ENCODE assay signal across 8 cellular contexts in genomic region chr1:40951943-40952743, GRCh38. TPM values are rescaled to one million over a fixed set of nuclear protein-coding genes. Genes with fewer than 3 reads are reported as not detected.
DNase-seq lines count a peak whose midpoint lies in the region; ATAC-seq and TF ChIP-seq lines count a peak whose summit lies in the region.

No MANE protein-coding gene starts in this region.

- TF ChIP-seq CTCF in BE2C (IDR thresholded peaks at IDR 0.05; ENCODE audit: low read depth, low read length): peak; percentile 77
- TF ChIP-seq CTCF in epithelial cell of esophagus (IDR thresholded peaks at IDR 0.05; ENCODE audit: insufficient read depth, low read depth, low read length, missing control alignments): peak; percentile 91

- no peak overlapping the region for H3K4me3 ChIP-seq in BE2C (ENCODE audit: low read depth, low read length)
- H3K4me3 ChIP-seq in HAP-1: no peak overlapping the region
- no peak overlapping the region for H3K4me3 ChIP-seq in epithelial cell of esophagus (ENCODE audit: low read length)

- no peaks in the 10 kb centered on the region for H3K36me3 ChIP-seq in BE2C
- no peaks in the 10 kb centered on the region for H3K36me3 ChIP-seq in HAP-1 (replicated peaks)

- POLR2A ChIA-PET in naive thymus-derived CD8-positive, alpha-beta T cell (lab: Charles Lee): interaction anchor here (1.3 kb wide), 1 partner anchor 90 kb away, joined by 3 read pairs; the partner anchor contains the start of gene CITED4

- H3K27me3 ChIP-seq in BE2C: no peaks in the 10 kb centered on the region
- no peaks in the 10 kb centered on the region for H3K27me3 ChIP-seq in HAP-1 (ENCODE audit: low read depth)

- H3K27me3 Mint-ChIP-seq in naive thymus-derived CD8-positive, alpha-beta T cell: peaks cover 5 to 37% (median 30%) of the 10 kb centered on the region in 5 donors
- peaks cover 34 to 46% of the 10 kb centered on the region in 2 donors for H3K27me3 Mint-ChIP-seq in stimulated activated naive B cell treated with anti-CD40 and anti-IgM and Interleukin-4, amounts not matched to agents 10 μg/mL and 1 μg/mL and 100 μg/mL, for 72 hours

- ATAC-seq in naive thymus-derived CD8-positive, alpha-beta T cell: peak; percentile 67 to 73
- peak; percentile 44 to 67 for ATAC-seq in stimulated activated naive B cell treated with anti-CD40 and anti-IgM and Interleukin-4, amounts not matched to agents 10 μg/mL and 1 μg/mL and 100 μg/mL, for 72 hours (replicated peaks)
- ATAC-seq in HG03565 (IDR thresholded peaks at IDR 0.05; ENCODE audit: unreplicated experiment): no peak

- H3K9me3 ChIP-seq in BE2C: no peaks in the 10 kb centered on the region
- no peaks in the 10 kb centered on the region for H3K9me3 ChIP-seq in HAP-1

- H3K4me3 Mint-ChIP-seq in naive thymus-derived CD8-positive, alpha-beta T cell: peak overlapping the region in 1 of 10 donors; percentile 10
- no peak overlapping the region for H3K4me3 Mint-ChIP-seq in stimulated activated naive B cell treated with anti-CD40 and anti-IgM and Interleukin-4, amounts not matched to agents 10 μg/mL and 1 μg/mL and 100 μg/mL, for 72 hours

- no peaks in the 10 kb centered on the region for H3K36me3 Mint-ChIP-seq in naive thymus-derived CD8-positive, alpha-beta T cell
- no peaks in the 10 kb centered on the region for H3K36me3 Mint-ChIP-seq in stimulated activated naive B cell treated with anti-CD40 and anti-IgM and Interleukin-4, amounts not matched to agents 10 μg/mL and 1 μg/mL and 100 μg/mL, for 72 hours

- peaks cover 2 to 17% (median 9%) of the 10 kb centered on the region in 4 donors for H3K4me1 Mint-ChIP-seq in naive thymus-derived CD8-positive, alpha-beta T cell
- peaks cover 9 to 31% of the 10 kb centered on the region in 2 donors for H3K4me1 Mint-ChIP-seq in stimulated activated naive B cell treated with anti-CD40 and anti-IgM and Interleukin-4, amounts not matched to agents 10 μg/mL and 1 μg/mL and 100 μg/mL, for 72 hours

- peak overlapping the region in 3 of 10 donors; percentile 46 to 57 (median 49) for H3K27ac Mint-ChIP-seq in naive thymus-derived CD8-positive, alpha-beta T cell
- H3K27ac Mint-ChIP-seq in stimulated activated naive B cell treated with anti-CD40 and anti-IgM and Interleukin-4, amounts not matched to agents 10 μg/mL and 1 μg/mL and 100 μg/mL, for 72 hours: no peak overlapping the region

- H3K4me1 ChIP-seq in BE2C (0 out of 2 replicates have a peak, but pooled peaks cover 2% of the 10 kb centered on the region), HAP-1 (no peaks in the 10 kb centered on the region)

- H3K9me3 Mint-ChIP-seq in naive thymus-derived CD8-positive, alpha-beta T cell: no peaks in the 10 kb centered on the region
- H3K9me3 Mint-ChIP-seq in stimulated activated naive B cell treated with anti-CD40 and anti-IgM and Interleukin-4, amounts not matched to agents 10 μg/mL and 1 μg/mL and 100 μg/mL, for 72 hours: no peaks in the 10 kb centered on the region

- peak; percentile 62 for DNase-seq in BE2C
- DNase-seq in HAP-1 (ENCODE audit: low spot score in 2 of 2): peak; percentile 67 to 86
- peak; percentile 81 for DNase-seq in NCI-H69 (lab: John Stamatoyannopoulos, UW)
- DNase-seq in activated CD8-positive, alpha-beta memory T cell treated with anti-CD3 and anti-CD28 coated beads for 48 hours (ENCODE audit: low read depth in 2 of 3, low spot score in 2 of 3): peak; percentile 23 to 45 (median 45)
- DNase-seq in epithelial cell of esophagus (ENCODE audit: low read depth): peak; percentile 66
- DNase-seq in naive thymus-derived CD8-positive, alpha-beta T cell: peak; percentile 20 to 67 (median 54)
- DNase-seq in stimulated activated naive B cell treated with anti-CD40 and anti-IgM and Interleukin-4, amounts not matched to agents 10 μg/mL and 1 μg/mL and 100 μg/mL, for 72 hours: peak; percentile 38

- in situ Hi-C loops in HAP-1 (cut with MboI; ENCODE audit: low sequenced_read_pairs): loop anchor here (5.0 to 10.0 kb wide), 2 partner anchors 105 to 357 kb away; no protein-coding TSS in a partner anchor

RNA-seq across cellular contexts. Expression of gene CTPS1, which starts 27.4 kb away (rescaled TPM):
- polyA plus RNA-seq in BE2C (2012; ENCODE audit: insufficient read depth, insufficient read length, low read depth): 30.4 TPM
- 10 to 100 TPM; 22.5 to 25.6 TPM for total RNA-seq in naive thymus-derived CD8-positive, alpha-beta T cell
- polyA plus RNA-seq in naive thymus-derived CD8-positive, alpha-beta T cell: 10 to 100 TPM; 12.7 to 21.3 (median 19.0) TPM
